21 cellular contexts compared by ENCODE assay signal in the genomic region with DNA sequence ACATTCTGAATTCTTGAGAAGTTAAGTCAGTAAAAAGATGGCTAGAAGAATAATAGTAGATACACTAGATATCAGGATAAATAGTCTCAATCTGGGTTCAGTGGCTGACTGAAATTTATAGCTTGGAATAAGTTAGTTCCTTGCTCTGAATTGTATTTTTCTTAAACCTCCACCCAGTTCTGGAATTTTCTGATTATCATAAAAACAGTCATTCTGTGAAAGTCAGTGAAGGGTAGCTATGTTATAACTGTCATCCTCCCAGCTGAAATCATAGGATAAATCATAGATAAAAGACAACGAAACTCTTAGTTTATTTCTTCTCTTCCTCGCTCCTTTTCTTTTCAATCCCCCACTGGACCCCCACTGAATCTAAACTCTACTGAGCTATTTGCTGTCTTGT.
DNase-seq lines count a peak whose midpoint lies in the region; ATAC-seq, FAIRE-seq and TF ChIP-seq lines count a peak whose summit lies in the region.
"Had no signal": no experiment of that assay in that cellular context is flagged by ENCODE, and none has a peak within 500 bp of the region (broad histone marks: within the 10 kb centered on the region; RNA-seq: fewer than 3 reads in every experiment).

No MANE protein-coding gene starts in this region.

- no peak overlapping the region for H2AFZ ChIP-seq in GM12878 (ENCODE audit: control insufficient read depth, low read depth, low read length)

- TF ChIP-seq POLR2A in GM12878 (IDR thresholded peaks at IDR 0.05; ENCODE audit: low read depth, low read length): no peak

- no peaks in the 10 kb centered on the region for H3K4me1 ChIP-seq in GM12878 (ENCODE audit: control insufficient read depth, insufficient read depth, low read length)
- H3K4me1 ChIP-seq: BE2C, Caco-2 had no signal

- no peaks in the 10 kb centered on the region for H4K20me1 ChIP-seq in GM12878 (ENCODE audit: control insufficient read depth, insufficient read depth)

- H3K9me3 ChIP-seq in GM12878 (replicated peaks; ENCODE audit: control insufficient read depth, insufficient read depth, low read length): no peaks in the 10 kb centered on the region
- H3K9me3 ChIP-seq: BE2C, Caco-2 had no signal

- no TSS peak for BruUV-seq in GM12878 (replicated peaks; lab: Mats Ljungman, UMichigan)

- 100% methylated on average over 2 of the region's 2 CpGs for WGBS in GM12878 (ENCODE audit: insufficient coverage, insufficient replicate concordance, low lambda C conversion rate, missing lambda C conversion rate)

- RAD21 ChIA-PET in GM12878 (lab: Charles Lee; ENCODE audit: unreplicated experiment): interaction anchor here (0.7 to 1.1 kb wide), 2 partner anchors 24 to 493 kb away, joined by 3 read pairs; no protein-coding TSS in a partner anchor

- TF ChIP-seq RAD21 in GM12878 (IDR thresholded peaks at IDR 0.05; ENCODE audit: insufficient read depth, low read depth, low read length): no peak

- no peak for TF ChIP-seq CTCF in GM12878 (IDR thresholded peaks at IDR 0.05 in 2 of 3, conservative IDR thresholded peaks at IDR 0.05 in 1 of 3; ENCODE audit: control insufficient read depth in 2 of 3, extremely low read depth in 1 of 3, insufficient read depth in 1 of 3, low read depth in 3 of 3, low read length in 3 of 3)
- TF ChIP-seq CTCF in mesothelial cell of epicardium (IDR thresholded peaks at IDR 0.05; ENCODE audit: unreplicated experiment): no peak
- TF ChIP-seq CTCF in type B pancreatic cell (conservative IDR thresholded peaks at IDR 0.05): no peak

- POLR2A ChIA-PET in GM12878 (lab: Charles Lee): interaction anchor here (0.7 kb wide), 1 partner anchor 114 kb away, joined by 3 read pairs; no protein-coding TSS in a partner anchor

- no peak overlapping the region for H3K27ac ChIP-seq in GM12878 (ENCODE audit: control insufficient read depth, insufficient read depth)

- no peaks in the 10 kb centered on the region for H3K36me3 ChIP-seq in GM12878 (ENCODE audit: control insufficient read depth in 2 of 2, insufficient read depth in 2 of 2, low read length in 1 of 2)
- H3K36me3 ChIP-seq: BE2C had no signal

- FAIRE-seq in GM12878 (lab: Jason Lieb, UNC): peak; percentile 47
- FAIRE-seq: HTR-8/SVneo had no signal

- no peaks in the 10 kb centered on the region for H3K27me3 ChIP-seq in GM12878 (replicated peaks in 1 of 2; ENCODE audit: control insufficient read depth in 2 of 2, insufficient read depth in 2 of 2, low read length in 1 of 2)

- in situ Hi-C loops in Caki2 (cut with HindIII; ENCODE audit: low pct_unique_long_range_greater_than_20kb, low sequenced_read_pairs) (no loop called here), GM12878 (cut with MboI) (no loop called here)

- H3K4me1 Mint-ChIP-seq in mesothelial cell of epicardium: peaks cover 67% of the 10 kb centered on the region
- H3K4me1 Mint-ChIP-seq in type B pancreatic cell (ENCODE audit: unreplicated experiment): peaks cover 11% of the 10 kb centered on the region
- H3K4me1 Mint-ChIP-seq: CD4-positive, CD25-positive, alpha-beta regulatory T cell; CD8-positive, alpha-beta memory T cell had no signal

- ATAC-seq in GM12878 (no peak), GM19035 (IDR thresholded peaks at IDR 0.05; ENCODE audit: unreplicated experiment) (no peak), left colon (no peak)
- ATAC-seq: HCT116 had no signal

- TF ChIP-seq EP300 in GM12878 (IDR thresholded peaks at IDR 0.05; ENCODE audit: borderline replicate concordance in 1 of 2, control insufficient read depth in 1 of 2, low read depth in 2 of 2, low read length in 2 of 2): no peak

- H3K4me3 ChIP-seq in GM12878: no peak overlapping the region

- no peak overlapping the region for H3K9ac ChIP-seq in GM12878 (ENCODE audit: control insufficient read depth, insufficient read depth, low read length)

- H3K36me3 Mint-ChIP-seq in mesothelial cell of epicardium (no peaks in the 10 kb centered on the region), type B pancreatic cell (no peaks in the 10 kb centered on the region)
- H3K36me3 Mint-ChIP-seq: CD4-positive, CD25-positive, alpha-beta regulatory T cell had no signal

- CTCF ChIA-PET in GM12878 (lab: Yijun Ruan, JAX): interaction anchor here (1.0 to 1.7 kb wide), 3 partner anchors 9 to 183 kb away, joined by 3 to 6 read pairs (median 4); no protein-coding TSS in a partner anchor

- peak; percentile 78 for DNase-seq in Caki2 (ENCODE audit: low read depth)
- no peak for DNase-seq in GM12878 (ENCODE audit: low read depth, low spot score)
- DNase-seq in mesothelial cell of epicardium (ENCODE audit: low spot score in 2 of 2, unreplicated experiment in 2 of 2): no peak
- DNase-seq in type B pancreatic cell (ENCODE audit: extremely low spot score, unreplicated experiment): no peak
- no peak for DNase-seq in activated naive CD4-positive, alpha-beta T cell treated with Interleukin-2 at 50 U/mL for 16 hours
- DNase-seq in left colon: no peak
- DNase-seq: 8988T; BE2C; Caco-2; CD4-positive, CD25-positive, alpha-beta regulatory T cell; CD8-positive, alpha-beta memory T cell; DMS153; DMS79; GDM1; GOT3; H7; HFFc6; IMR-90 had no signal

- H3K4me3 Mint-ChIP-seq in mesothelial cell of epicardium (no peak overlapping the region), type B pancreatic cell (peak overlapping the region; percentile 1)
- H3K4me3 Mint-ChIP-seq: CD4-positive, CD25-positive, alpha-beta regulatory T cell; HFFc6 had no signal

- H3K27ac Mint-ChIP-seq in mesothelial cell of epicardium (peak overlapping the region; percentile 83), type B pancreatic cell (peak overlapping the region; percentile 3)
- H3K27ac Mint-ChIP-seq: CD4-positive, CD25-positive, alpha-beta regulatory T cell; CD8-positive, alpha-beta memory T cell; HFFc6 had no signal

- H3K27me3 Mint-ChIP-seq in mesothelial cell of epicardium (ENCODE audit: low read depth) (no peaks in the 10 kb centered on the region), type B pancreatic cell (peaks cover 33% of the 10 kb centered on the region)
- H3K27me3 Mint-ChIP-seq: CD4-positive, CD25-positive, alpha-beta regulatory T cell had no signal

- no peaks in the 10 kb centered on the region for H3K79me2 ChIP-seq in GM12878 (ENCODE audit: control insufficient read depth, insufficient read depth, low read length)

- H3K4me2 ChIP-seq in GM12878 (ENCODE audit: control insufficient read depth, insufficient read depth): no peak overlapping the region

- H3K9me3 Mint-ChIP-seq in mesothelial cell of epicardium (no peaks in the 10 kb centered on the region), type B pancreatic cell (no peaks in the 10 kb centered on the region)
- H3K9me3 Mint-ChIP-seq: CD8-positive, alpha-beta memory T cell had no signal

- intact Hi-C loops in GM12878 (cut with micrococcal nuclease; ENCODE audit: unreplicated experiment): no loop called here
- intact Hi-C loops in left colon (cut with DNase I, micrococcal nuclease): no loop called here

- SMC1A ChIA-PET in GM12878 (lab: Charles Lee; ENCODE audit: uncharacterized antibody, unreplicated experiment): interaction anchor here (0.6 to 1.2 kb wide), 4 partner anchors 24 to 1098 kb away, joined by 3 read pairs; no protein-coding TSS in a partner anchor

TF ChIP-seq in GM12878, 131 proteins besides CTCF, POLR2A, EP300 and RAD21 (continues in another document):
- TF ChIP-seq RAD51 (IDR thresholded peaks at IDR 0.05) (no peak), NFIC (IDR thresholded peaks at IDR 0.05; ENCODE audit: low read depth, low read length) (no peak)
- TF ChIP-seq, protein P1, sequence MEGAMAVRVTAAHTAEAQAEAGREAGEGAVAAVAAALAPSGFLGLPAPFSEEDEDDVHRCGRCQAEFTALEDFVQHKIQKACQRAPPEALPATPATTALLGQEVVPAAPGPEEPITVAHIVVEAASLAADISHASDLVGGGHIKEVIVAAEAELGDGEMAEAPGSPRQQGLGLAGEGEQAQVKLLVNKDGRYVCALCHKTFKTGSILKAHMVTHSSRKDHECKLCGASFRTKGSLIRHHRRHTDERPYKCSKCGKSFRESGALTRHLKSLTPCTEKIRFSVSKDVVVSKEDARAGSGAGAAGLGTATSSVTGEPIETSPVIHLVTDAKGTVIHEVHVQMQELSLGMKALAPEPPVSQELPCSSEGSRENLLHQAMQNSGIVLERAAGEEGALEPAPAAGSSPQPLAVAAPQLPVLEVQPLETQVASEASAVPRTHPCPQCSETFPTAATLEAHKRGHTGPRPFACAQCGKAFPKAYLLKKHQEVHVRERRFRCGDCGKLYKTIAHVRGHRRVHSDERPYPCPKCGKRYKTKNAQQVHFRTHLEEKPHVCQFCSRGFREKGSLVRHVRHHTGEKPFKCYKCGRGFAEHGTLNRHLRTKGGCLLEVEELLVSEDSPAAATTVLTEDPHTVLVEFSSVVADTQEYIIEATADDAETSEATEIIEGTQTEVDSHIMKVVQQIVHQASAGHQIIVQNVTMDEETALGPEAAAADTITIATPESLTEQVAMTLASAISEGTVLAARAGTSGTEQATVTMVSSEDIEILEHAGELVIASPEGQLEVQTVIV (IDR thresholded peaks at IDR 0.05; ENCODE audit: borderline replicate concordance, partially characterized antibody): no peak
- TF ChIP-seq, protein P2, sequence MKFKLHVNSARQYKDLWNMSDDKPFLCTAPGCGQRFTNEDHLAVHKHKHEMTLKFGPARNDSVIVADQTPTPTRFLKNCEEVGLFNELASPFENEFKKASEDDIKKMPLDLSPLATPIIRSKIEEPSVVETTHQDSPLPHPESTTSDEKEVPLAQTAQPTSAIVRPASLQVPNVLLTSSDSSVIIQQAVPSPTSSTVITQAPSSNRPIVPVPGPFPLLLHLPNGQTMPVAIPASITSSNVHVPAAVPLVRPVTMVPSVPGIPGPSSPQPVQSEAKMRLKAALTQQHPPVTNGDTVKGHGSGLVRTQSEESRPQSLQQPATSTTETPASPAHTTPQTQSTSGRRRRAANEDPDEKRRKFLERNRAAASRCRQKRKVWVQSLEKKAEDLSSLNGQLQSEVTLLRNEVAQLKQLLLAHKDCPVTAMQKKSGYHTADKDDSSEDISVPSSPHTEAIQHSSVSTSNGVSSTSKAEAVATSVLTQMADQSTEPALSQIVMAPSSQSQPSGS (IDR thresholded peaks at IDR 0.05; ENCODE audit: low read length): no peak
